Comparison of ENCODE assay signal across 1 cellular context in the genomic region with DNA sequence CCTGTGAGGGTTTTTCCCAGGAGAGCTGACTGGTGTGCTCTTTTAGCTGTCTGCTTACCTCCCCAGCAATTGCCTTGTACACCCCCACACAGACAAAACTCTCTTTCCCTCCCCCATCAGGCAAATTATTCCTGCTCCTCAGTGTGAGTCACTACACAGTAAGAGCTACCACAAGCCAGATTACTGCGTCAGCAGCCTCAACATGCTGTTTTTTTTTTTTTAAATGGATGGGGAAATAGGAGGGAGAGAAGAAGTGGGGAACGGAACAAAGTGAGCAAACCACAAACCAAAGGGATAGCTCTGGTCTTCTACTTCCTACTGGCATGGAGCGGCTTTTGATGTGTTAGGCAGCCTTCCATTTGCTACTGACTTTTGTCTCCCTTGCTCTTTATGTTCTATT.
TF ChIP-seq lines count a peak whose summit lies in the region.

No MANE protein-coding gene starts in this region.

TF ChIP-seq in K562, 482 proteins besides CTCF, POLR2A, EP300 and RAD21 (continued from another document and continues in another):
- TF ChIP-seq, protein P1, sequence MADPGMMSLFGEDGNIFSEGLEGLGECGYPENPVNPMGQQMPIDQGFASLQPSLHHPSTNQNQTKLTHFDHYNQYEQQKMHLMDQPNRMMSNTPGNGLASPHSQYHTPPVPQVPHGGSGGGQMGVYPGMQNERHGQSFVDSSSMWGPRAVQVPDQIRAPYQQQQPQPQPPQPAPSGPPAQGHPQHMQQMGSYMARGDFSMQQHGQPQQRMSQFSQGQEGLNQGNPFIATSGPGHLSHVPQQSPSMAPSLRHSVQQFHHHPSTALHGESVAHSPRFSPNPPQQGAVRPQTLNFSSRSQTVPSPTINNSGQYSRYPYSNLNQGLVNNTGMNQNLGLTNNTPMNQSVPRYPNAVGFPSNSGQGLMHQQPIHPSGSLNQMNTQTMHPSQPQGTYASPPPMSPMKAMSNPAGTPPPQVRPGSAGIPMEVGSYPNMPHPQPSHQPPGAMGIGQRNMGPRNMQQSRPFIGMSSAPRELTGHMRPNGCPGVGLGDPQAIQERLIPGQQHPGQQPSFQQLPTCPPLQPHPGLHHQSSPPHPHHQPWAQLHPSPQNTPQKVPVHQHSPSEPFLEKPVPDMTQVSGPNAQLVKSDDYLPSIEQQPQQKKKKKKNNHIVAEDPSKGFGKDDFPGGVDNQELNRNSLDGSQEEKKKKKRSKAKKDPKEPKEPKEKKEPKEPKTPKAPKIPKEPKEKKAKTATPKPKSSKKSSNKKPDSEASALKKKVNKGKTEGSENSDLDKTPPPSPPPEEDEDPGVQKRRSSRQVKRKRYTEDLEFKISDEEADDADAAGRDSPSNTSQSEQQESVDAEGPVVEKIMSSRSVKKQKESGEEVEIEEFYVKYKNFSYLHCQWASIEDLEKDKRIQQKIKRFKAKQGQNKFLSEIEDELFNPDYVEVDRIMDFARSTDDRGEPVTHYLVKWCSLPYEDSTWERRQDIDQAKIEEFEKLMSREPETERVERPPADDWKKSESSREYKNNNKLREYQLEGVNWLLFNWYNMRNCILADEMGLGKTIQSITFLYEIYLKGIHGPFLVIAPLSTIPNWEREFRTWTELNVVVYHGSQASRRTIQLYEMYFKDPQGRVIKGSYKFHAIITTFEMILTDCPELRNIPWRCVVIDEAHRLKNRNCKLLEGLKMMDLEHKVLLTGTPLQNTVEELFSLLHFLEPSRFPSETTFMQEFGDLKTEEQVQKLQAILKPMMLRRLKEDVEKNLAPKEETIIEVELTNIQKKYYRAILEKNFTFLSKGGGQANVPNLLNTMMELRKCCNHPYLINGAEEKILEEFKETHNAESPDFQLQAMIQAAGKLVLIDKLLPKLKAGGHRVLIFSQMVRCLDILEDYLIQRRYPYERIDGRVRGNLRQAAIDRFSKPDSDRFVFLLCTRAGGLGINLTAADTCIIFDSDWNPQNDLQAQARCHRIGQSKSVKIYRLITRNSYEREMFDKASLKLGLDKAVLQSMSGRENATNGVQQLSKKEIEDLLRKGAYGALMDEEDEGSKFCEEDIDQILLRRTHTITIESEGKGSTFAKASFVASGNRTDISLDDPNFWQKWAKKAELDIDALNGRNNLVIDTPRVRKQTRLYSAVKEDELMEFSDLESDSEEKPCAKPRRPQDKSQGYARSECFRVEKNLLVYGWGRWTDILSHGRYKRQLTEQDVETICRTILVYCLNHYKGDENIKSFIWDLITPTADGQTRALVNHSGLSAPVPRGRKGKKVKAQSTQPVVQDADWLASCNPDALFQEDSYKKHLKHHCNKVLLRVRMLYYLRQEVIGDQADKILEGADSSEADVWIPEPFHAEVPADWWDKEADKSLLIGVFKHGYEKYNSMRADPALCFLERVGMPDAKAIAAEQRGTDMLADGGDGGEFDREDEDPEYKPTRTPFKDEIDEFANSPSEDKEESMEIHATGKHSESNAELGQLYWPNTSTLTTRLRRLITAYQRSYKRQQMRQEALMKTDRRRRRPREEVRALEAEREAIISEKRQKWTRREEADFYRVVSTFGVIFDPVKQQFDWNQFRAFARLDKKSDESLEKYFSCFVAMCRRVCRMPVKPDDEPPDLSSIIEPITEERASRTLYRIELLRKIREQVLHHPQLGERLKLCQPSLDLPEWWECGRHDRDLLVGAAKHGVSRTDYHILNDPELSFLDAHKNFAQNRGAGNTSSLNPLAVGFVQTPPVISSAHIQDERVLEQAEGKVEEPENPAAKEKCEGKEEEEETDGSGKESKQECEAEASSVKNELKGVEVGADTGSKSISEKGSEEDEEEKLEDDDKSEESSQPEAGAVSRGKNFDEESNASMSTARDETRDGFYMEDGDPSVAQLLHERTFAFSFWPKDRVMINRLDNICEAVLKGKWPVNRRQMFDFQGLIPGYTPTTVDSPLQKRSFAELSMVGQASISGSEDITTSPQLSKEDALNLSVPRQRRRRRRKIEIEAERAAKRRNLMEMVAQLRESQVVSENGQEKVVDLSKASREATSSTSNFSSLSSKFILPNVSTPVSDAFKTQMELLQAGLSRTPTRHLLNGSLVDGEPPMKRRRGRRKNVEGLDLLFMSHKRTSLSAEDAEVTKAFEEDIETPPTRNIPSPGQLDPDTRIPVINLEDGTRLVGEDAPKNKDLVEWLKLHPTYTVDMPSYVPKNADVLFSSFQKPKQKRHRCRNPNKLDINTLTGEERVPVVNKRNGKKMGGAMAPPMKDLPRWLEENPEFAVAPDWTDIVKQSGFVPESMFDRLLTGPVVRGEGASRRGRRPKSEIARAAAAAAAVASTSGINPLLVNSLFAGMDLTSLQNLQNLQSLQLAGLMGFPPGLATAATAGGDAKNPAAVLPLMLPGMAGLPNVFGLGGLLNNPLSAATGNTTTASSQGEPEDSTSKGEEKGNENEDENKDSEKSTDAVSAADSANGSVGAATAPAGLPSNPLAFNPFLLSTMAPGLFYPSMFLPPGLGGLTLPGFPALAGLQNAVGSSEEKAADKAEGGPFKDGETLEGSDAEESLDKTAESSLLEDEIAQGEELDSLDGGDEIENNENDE (IDR thresholded peaks at IDR 0.05; ENCODE audit: low read depth, low read length): no peak
- TF ChIP-seq NR4A1 (CRISPR knock-in tag; IDR thresholded peaks at IDR 0.05) (no peak), NR4A1 (tag; IDR thresholded peaks at IDR 0.05) (no peak), U2AF2 (optimal IDR thresholded peaks at IDR 0.05; ENCODE audit: low read depth, low read length) (no peak), TARDBP (IDR thresholded peaks at IDR 0.05) (no peak), BCL6 (CRISPR knock-in tag; IDR thresholded peaks at IDR 0.05) (no peak), YBX1 (IDR thresholded peaks at IDR 0.05) (no peak), ZNF253 (CRISPR knock-in tag; conservative IDR thresholded peaks at IDR 0.05) (no peak), ZFP30 (CRISPR knock-in tag; IDR thresholded peaks at IDR 0.05; ENCODE audit: borderline replicate concordance) (no peak), ZNF316 (IDR thresholded peaks at IDR 0.05) (0 out of 2 replicates have a peak, but pooled peaks have one; percentile 14), FOXJ3 (CRISPR knock-in tag; IDR thresholded peaks at IDR 0.05) (no peak), THRAP3 (IDR thresholded peaks at IDR 0.05; ENCODE audit: borderline replicate concordance) (no peak), ZNF77 (CRISPR knock-in tag; IDR thresholded peaks at IDR 0.05) (no peak), PHB (CRISPR knock-in tag; IDR thresholded peaks at IDR 0.05) (no peak), ZKSCAN3 (CRISPR knock-in tag; IDR thresholded peaks at IDR 0.05) (no peak), FOSL1 (tag; conservative IDR thresholded peaks at IDR 0.05) (peak; percentile 95), RBM39 (optimal IDR thresholded peaks at IDR 0.05; ENCODE audit: low read depth, low read length) (no peak)
- TF ChIP-seq, protein P2, sequence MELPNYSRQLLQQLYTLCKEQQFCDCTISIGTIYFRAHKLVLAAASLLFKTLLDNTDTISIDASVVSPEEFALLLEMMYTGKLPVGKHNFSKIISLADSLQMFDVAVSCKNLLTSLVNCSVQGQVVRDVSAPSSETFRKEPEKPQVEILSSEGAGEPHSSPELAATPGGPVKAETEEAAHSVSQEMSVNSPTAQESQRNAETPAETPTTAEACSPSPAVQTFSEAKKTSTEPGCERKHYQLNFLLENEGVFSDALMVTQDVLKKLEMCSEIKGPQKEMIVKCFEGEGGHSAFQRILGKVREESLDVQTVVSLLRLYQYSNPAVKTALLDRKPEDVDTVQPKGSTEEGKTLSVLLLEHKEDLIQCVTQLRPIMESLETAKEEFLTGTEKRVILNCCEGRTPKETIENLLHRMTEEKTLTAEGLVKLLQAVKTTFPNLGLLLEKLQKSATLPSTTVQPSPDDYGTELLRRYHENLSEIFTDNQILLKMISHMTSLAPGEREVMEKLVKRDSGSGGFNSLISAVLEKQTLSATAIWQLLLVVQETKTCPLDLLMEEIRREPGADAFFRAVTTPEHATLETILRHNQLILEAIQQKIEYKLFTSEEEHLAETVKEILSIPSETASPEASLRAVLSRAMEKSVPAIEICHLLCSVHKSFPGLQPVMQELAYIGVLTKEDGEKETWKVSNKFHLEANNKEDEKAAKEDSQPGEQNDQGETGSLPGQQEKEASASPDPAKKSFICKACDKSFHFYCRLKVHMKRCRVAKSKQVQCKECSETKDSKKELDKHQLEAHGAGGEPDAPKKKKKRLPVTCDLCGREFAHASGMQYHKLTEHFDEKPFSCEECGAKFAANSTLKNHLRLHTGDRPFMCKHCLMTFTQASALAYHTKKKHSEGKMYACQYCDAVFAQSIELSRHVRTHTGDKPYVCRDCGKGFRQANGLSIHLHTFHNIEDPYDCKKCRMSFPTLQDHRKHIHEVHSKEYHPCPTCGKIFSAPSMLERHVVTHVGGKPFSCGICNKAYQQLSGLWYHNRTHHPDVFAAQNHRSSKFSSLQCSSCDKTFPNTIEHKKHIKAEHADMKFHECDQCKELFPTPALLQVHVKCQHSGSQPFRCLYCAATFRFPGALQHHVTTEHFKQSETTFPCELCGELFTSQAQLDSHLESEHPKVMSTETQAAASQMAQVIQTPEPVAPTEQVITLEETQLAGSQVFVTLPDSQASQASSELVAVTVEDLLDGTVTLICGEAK (IDR thresholded peaks at IDR 0.05): no peak
- TF ChIP-seq, protein P2 (CRISPR knock-in tag; IDR thresholded peaks at IDR 0.05): no peak
- TF ChIP-seq, protein P3, sequence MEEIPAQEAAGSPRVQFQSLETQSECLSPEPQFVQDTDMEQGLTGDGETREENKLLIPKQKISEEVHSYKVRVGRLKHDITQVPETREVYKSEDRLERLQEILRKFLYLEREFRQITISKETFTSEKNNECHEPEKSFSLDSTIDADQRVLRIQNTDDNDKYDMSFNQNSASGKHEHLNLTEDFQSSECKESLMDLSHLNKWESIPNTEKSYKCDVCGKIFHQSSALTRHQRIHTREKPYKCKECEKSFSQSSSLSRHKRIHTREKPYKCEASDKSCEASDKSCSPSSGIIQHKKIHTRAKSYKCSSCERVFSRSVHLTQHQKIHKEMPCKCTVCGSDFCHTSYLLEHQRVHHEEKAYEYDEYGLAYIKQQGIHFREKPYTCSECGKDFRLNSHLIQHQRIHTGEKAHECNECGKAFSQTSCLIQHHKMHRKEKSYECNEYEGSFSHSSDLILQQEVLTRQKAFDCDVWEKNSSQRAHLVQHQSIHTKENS (CRISPR knock-in tag; IDR thresholded peaks at IDR 0.05): no peak
- TF ChIP-seq, protein P4, sequence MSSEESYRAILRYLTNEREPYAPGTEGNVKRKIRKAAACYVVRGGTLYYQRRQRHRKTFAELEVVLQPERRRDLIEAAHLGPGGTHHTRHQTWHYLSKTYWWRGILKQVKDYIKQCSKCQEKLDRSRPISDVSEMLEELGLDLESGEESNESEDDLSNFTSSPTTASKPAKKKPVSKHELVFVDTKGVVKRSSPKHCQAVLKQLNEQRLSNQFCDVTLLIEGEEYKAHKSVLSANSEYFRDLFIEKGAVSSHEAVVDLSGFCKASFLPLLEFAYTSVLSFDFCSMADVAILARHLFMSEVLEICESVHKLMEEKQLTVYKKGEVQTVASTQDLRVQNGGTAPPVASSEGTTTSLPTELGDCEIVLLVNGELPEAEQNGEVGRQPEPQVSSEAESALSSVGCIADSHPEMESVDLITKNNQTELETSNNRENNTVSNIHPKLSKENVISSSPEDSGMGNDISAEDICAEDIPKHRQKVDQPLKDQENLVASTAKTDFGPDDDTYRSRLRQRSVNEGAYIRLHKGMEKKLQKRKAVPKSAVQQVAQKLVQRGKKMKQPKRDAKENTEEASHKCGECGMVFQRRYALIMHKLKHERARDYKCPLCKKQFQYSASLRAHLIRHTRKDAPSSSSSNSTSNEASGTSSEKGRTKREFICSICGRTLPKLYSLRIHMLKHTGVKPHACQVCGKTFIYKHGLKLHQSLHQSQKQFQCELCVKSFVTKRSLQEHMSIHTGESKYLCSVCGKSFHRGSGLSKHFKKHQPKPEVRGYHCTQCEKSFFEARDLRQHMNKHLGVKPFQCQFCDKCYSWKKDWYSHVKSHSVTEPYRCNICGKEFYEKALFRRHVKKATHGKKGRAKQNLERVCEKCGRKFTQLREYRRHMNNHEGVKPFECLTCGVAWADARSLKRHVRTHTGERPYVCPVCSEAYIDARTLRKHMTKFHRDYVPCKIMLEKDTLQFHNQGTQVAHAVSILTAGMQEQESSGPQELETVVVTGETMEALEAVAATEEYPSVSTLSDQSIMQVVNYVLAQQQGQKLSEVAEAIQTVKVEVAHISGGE (CRISPR knock-in tag; IDR thresholded peaks at IDR 0.05): 0 out of 6 replicates have a peak, but pooled peaks of 1 of the 3 experiments have one; percentile 53
- TF ChIP-seq, protein P5, sequence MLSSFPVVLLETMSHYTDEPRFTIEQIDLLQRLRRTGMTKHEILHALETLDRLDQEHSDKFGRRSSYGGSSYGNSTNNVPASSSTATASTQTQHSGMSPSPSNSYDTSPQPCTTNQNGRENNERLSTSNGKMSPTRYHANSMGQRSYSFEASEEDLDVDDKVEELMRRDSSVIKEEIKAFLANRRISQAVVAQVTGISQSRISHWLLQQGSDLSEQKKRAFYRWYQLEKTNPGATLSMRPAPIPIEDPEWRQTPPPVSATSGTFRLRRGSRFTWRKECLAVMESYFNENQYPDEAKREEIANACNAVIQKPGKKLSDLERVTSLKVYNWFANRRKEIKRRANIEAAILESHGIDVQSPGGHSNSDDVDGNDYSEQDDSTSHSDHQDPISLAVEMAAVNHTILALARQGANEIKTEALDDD (IDR thresholded peaks at IDR 0.05): peak; percentile 55; the same call in 1 of the 2 replicates
